In the genomic region with DNA sequence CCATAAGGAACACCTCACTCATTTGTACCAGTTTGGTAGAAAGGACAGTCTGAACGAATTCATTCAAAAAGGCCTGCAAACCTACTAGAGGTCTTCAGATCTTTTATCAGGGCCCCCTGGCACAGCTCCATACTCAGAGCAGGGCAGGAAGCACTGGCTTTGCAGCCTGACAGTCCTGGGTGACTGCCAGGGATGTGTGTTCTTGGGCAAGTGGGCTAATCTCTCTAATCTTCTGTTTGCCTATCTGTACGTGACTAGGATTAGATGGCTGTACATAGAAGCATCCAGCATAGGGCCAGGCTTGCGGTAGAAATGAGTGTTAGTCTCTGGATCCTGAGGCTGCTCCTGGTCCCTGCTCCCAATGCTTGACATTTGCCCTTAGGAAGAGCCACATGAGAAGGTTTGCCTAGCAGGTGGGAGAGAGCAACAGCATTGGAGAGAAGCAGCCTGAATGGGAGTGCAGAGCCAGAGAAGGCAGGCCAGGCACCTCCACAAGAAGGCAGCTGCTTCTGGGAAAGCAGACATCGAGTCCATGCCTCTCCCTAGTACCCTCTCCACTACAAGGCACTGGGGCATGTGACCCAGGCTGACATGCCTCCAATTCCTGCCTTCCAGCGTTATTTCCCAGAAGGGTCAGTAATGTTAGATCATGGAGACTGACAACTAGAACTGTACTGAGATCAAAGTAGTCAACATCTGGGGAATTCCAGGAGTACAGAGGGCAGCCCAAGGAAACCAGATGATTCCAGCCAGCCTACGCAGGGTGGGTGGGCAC, we compare ENCODE assay signal across 13 cellular contexts. TPM values are rescaled to one million over a fixed set of nuclear protein-coding genes. Genes with fewer than 3 reads are reported as not detected.
DNase-seq lines count a peak whose midpoint lies in the region; ATAC-seq and TF ChIP-seq lines count a peak whose summit lies in the region.
"Had no signal": no experiment of that assay in that cellular context is flagged by ENCODE, and none has a peak within 500 bp of the region (broad histone marks: within the 10 kb centered on the region; RNA-seq: fewer than 3 reads in every experiment).

No MANE protein-coding gene starts in this region.

- no peaks in the 10 kb centered on the region for H3K27me3 Mint-ChIP-seq in CD4-positive, CD25-positive, alpha-beta regulatory T cell
- no peaks in the 10 kb centered on the region for H3K27me3 Mint-ChIP-seq in CD8-positive, alpha-beta memory T cell
- no peaks in the 10 kb centered on the region for H3K27me3 Mint-ChIP-seq in T-cell
- H3K27me3 Mint-ChIP-seq in endothelial cell (ENCODE audit: unreplicated experiment): no peaks in the 10 kb centered on the region
- H3K27me3 Mint-ChIP-seq: naive thymus-derived CD8-positive, alpha-beta T cell had no signal

- peak overlapping the region; percentile 88 to 92 (median 88) for H3K27ac Mint-ChIP-seq in CD4-positive, CD25-positive, alpha-beta regulatory T cell
- peak overlapping the region; percentile 67 to 94 (median 86) for H3K27ac Mint-ChIP-seq in CD8-positive, alpha-beta memory T cell
- H3K27ac Mint-ChIP-seq in T-cell: peak overlapping the region; percentile 82 to 88
- no peak overlapping the region for H3K27ac Mint-ChIP-seq in endothelial cell (ENCODE audit: unreplicated experiment)
- H3K27ac Mint-ChIP-seq: WTC11 had no signal

- TF ChIP-seq CTCF in endothelial cell (IDR thresholded peaks at IDR 0.05; ENCODE audit: unreplicated experiment): no peak

- H3K4me1 ChIP-seq in CD4-positive, CD25-positive, alpha-beta regulatory T cell (ENCODE audit: control insufficient read depth, insufficient read depth, low read length, poor library complexity, severe bottlenecking): peaks cover 62% of the 10 kb centered on the region
- peaks cover 62% of the 10 kb centered on the region for H3K4me1 ChIP-seq in CD8-positive, alpha-beta memory T cell (ENCODE audit: insufficient read depth, low read length)
- H3K4me1 ChIP-seq: Caco-2, testis had no signal

- H3K4me3 Mint-ChIP-seq in CD4-positive, CD25-positive, alpha-beta regulatory T cell: peak overlapping the region in 3 of 4 donors; percentile 29 to 80 (median 44)
- H3K4me3 Mint-ChIP-seq in CD8-positive, alpha-beta memory T cell: peak overlapping the region; percentile 75 to 92 (median 89)
- H3K4me3 Mint-ChIP-seq in T-cell: peak overlapping the region in 1 of 3 donors; percentile 61
- H3K4me3 Mint-ChIP-seq in endothelial cell (ENCODE audit: unreplicated experiment): no peak overlapping the region
- H3K4me3 Mint-ChIP-seq: WTC11 had no signal

- H3K9me3 Mint-ChIP-seq in CD4-positive, CD25-positive, alpha-beta regulatory T cell: no peaks in the 10 kb centered on the region
- H3K9me3 Mint-ChIP-seq in CD8-positive, alpha-beta memory T cell: peaks cover 0 to 4% (median 0%) of the 10 kb centered on the region in 5 donors
- H3K9me3 Mint-ChIP-seq in T-cell (peaks cover 0 to 2% (median 0%) of the 10 kb centered on the region in 3 donors), endothelial cell (ENCODE audit: unreplicated experiment) (no peaks in the 10 kb centered on the region)
- H3K9me3 Mint-ChIP-seq: naive thymus-derived CD8-positive, alpha-beta T cell had no signal

- no peak overlapping the region for H3K4me3 ChIP-seq in CD4-positive, CD25-positive, alpha-beta regulatory T cell (ENCODE audit: low read depth, low read length)
- no peak overlapping the region for H3K4me3 ChIP-seq in CD8-positive, alpha-beta memory T cell (ENCODE audit: low read length)
- H3K4me3 ChIP-seq: testis had no signal

- H3K27me3 ChIP-seq in CD4-positive, CD25-positive, alpha-beta regulatory T cell (ENCODE audit: control insufficient read depth, insufficient read depth, low read length): no peaks in the 10 kb centered on the region
- H3K27me3 ChIP-seq in CD8-positive, alpha-beta memory T cell (ENCODE audit: insufficient read depth, low read length, poor library complexity, severe bottlenecking): no peaks in the 10 kb centered on the region
- H3K27me3 ChIP-seq: testis had no signal

- peaks cover 33% of the 10 kb centered on the region for H3K36me3 ChIP-seq in CD4-positive, CD25-positive, alpha-beta regulatory T cell (ENCODE audit: control insufficient read depth, insufficient read depth, low read length)
- H3K36me3 ChIP-seq in CD8-positive, alpha-beta memory T cell (ENCODE audit: insufficient read depth, low read length): peaks cover 14% of the 10 kb centered on the region

- CTCF ChIA-PET in CD8-positive, alpha-beta memory T cell (lab: Charles Lee): interaction anchor here (1.2 to 16.7 kb wide), 7 partner anchors 11 to 428 kb away, joined by 3 to 295 read pairs (median 6); a partner anchor contains a TSS
- CTCF ChIA-PET in T-cell (lab: Charles Lee): interaction anchor here in 1 of 2 donors (1.0 to 7.9 kb wide), 3 partner anchors 52 to 436 kb away, joined by 4 to 97 read pairs (median 4); no protein-coding TSS in a partner anchor

- ATAC-seq in CD4-positive, CD25-positive, alpha-beta regulatory T cell (ENCODE audit: low read depth in 2 of 2): no peak
- no peak for ATAC-seq in T-cell (replicated peaks in 1 of 4)
- ATAC-seq: WTC11 had no signal

- H3K27ac ChIP-seq in CD4-positive, CD25-positive, alpha-beta regulatory T cell (ENCODE audit: insufficient read depth, low read length, poor library complexity, severe bottlenecking): peak overlapping the region; percentile 39
- H3K27ac ChIP-seq in CD8-positive, alpha-beta memory T cell (ENCODE audit: low read depth, low read length): no peak overlapping the region
- H3K27ac ChIP-seq: testis had no signal

- DNase-seq in CD4-positive, CD25-positive, alpha-beta regulatory T cell: no peak
- no peak for DNase-seq in CD8-positive, alpha-beta memory T cell
- DNase-seq in T-cell: no peak
- peak; percentile 52 to 58 for DNase-seq in lung microvascular endothelial cell (ENCODE audit: low read depth in 2 of 2)
- no peak for DNase-seq in endothelial cell (ENCODE audit: low spot score)
- no peak for DNase-seq in NCI-H2107 (lab: John Stamatoyannopoulos, UW)
- no peak for DNase-seq in SK-N-DZ (ENCODE audit: low spot score)
- DNase-seq: Caco-2, NCI-H146, NCI-H526 treated with DMSO at 0.1 percent for 48 hours, testis had no signal

- POLR2A ChIA-PET in CD8-positive, alpha-beta memory T cell (lab: Charles Lee): interaction anchor here (1.0 to 1.6 kb wide), 5 partner anchors 9 to 136 kb away, joined by 3 to 9 read pairs (median 4); no protein-coding TSS in a partner anchor
- POLR2A ChIA-PET in T-cell (lab: Charles Lee): no interaction called here

- peaks cover 34% of the 10 kb centered on the region for H3K36me3 Mint-ChIP-seq in CD4-positive, CD25-positive, alpha-beta regulatory T cell
- peaks cover 29 to 69% (median 40%) of the 10 kb centered on the region in 3 donors for H3K36me3 Mint-ChIP-seq in CD8-positive, alpha-beta memory T cell
- H3K36me3 Mint-ChIP-seq in T-cell (peaks cover 49% of the 10 kb centered on the region), endothelial cell (ENCODE audit: low read depth, unreplicated experiment) (peaks cover 3% of the 10 kb centered on the region)

- H3K4me1 Mint-ChIP-seq in CD4-positive, CD25-positive, alpha-beta regulatory T cell: peaks cover 29 to 74% (median 55%) of the 10 kb centered on the region in 4 donors
- H3K4me1 Mint-ChIP-seq in CD8-positive, alpha-beta memory T cell: peaks cover 76 to 92% (median 87%) of the 10 kb centered on the region in 3 donors
- H3K4me1 Mint-ChIP-seq in T-cell (peaks cover 46 to 76% (median 61%) of the 10 kb centered on the region in 3 donors), endothelial cell (ENCODE audit: unreplicated experiment) (peaks cover 6% of the 10 kb centered on the region)

- H3K9me3 ChIP-seq in CD4-positive, CD25-positive, alpha-beta regulatory T cell (ENCODE audit: control insufficient read depth in 2 of 2, low read length in 2 of 2): no peaks in the 10 kb centered on the region
- H3K9me3 ChIP-seq in CD8-positive, alpha-beta memory T cell (ENCODE audit: low read length): no peaks in the 10 kb centered on the region
- H3K9me3 ChIP-seq: Caco-2, testis had no signal

RNA-seq across cellular contexts. Expression of a gene that starts 1.0 kb away (rescaled TPM):
- 23.7 TPM for total RNA-seq in CD4-positive, CD25-positive, alpha-beta regulatory T cell
- polyA plus RNA-seq in CD4-positive, CD25-positive, alpha-beta regulatory T cell: 10 to 100 TPM; 23.7 to 40.3 (median 30.0) TPM
- total RNA-seq in CD8-positive, alpha-beta memory T cell: 1 to 10 TPM; 5.8 to 5.9 TPM
- polyA plus RNA-seq in CD8-positive, alpha-beta memory T cell: 70.8 TPM
- total RNA-seq in T-cell (10 to 100 TPM in 1 of 5 donors, 1 to 10 TPM in 4; 2.0 to 14.7 (median 3.7) TPM), lung microvascular endothelial cell (not detected in 2 replicates), endothelial cell (ENCODE audit: unreplicated experiment) (not detected)
- polyA plus RNA-seq in SK-N-DZ (2014; cell fraction: cytosol; rRNA removed): not detected in 2 replicates
- polyA plus RNA-seq in SK-N-DZ (2014; cell fraction: nucleus; rRNA removed): not detected in 2 replicates
- total RNA-seq: Caco-2, WTC11 had no signal

RNA-seq across cellular contexts. Expression of a gene that starts 53.4 kb away (rescaled TPM):
- 42.5 TPM for total RNA-seq in CD4-positive, CD25-positive, alpha-beta regulatory T cell
- polyA plus RNA-seq in CD4-positive, CD25-positive, alpha-beta regulatory T cell: 1 to 10 TPM; 2.1 to 3.3 (median 2.4) TPM
- total RNA-seq in CD8-positive, alpha-beta memory T cell: 10 to 100 TPM; 13.4 to 13.7 TPM
- polyA plus RNA-seq in CD8-positive, alpha-beta memory T cell: 11.0 TPM
- 10 to 100 TPM; 24.6 to 46.3 (median 35.0) TPM for total RNA-seq in T-cell
- total RNA-seq in lung microvascular endothelial cell: 9.6 and 11.5 TPM in 2 replicates
- 13.8 TPM for total RNA-seq in endothelial cell (ENCODE audit: unreplicated experiment)
- polyA plus RNA-seq in SK-N-DZ (2014; cell fraction: cytosol; rRNA removed): 1.8 TPM in 2 replicates
- 2.8 and 4.5 TPM in 2 replicates for polyA plus RNA-seq in SK-N-DZ (2014; cell fraction: nucleus; rRNA removed)

RNA-seq across cellular contexts. Expression of a gene that starts 55.9 kb away (rescaled TPM):
- total RNA-seq in CD4-positive, CD25-positive, alpha-beta regulatory T cell: not detected
- 10 to 100 TPM in 3 of 4 donors, 1 to 10 TPM in 1; 5.6 to 16.7 (median 11.3) TPM for polyA plus RNA-seq in CD4-positive, CD25-positive, alpha-beta regulatory T cell
- 1 to 10 TPM; 7.3 to 8.3 TPM for total RNA-seq in CD8-positive, alpha-beta memory T cell
- 1.4 TPM for polyA plus RNA-seq in CD8-positive, alpha-beta memory T cell
- total RNA-seq in T-cell (10 to 100 TPM in 1 of 5 donors, 1 to 10 TPM in 4; 2.1 to 10.0 (median 4.2) TPM), lung microvascular endothelial cell (not detected in 2 replicates), endothelial cell (ENCODE audit: unreplicated experiment) (not detected)
- polyA plus RNA-seq in SK-N-DZ (2014; cell fraction: cytosol; rRNA removed): not detected in 2 replicates
- polyA plus RNA-seq in SK-N-DZ (2014; cell fraction: nucleus; rRNA removed): not detected in 2 replicates
- total RNA-seq: Caco-2, WTC11 had no signal

Comparison
In these comparisons a context has a peak if more than half of its experiments do, and no peak if none do; other contexts are left out.
1. DNase-seq: peak in lung microvascular endothelial cell (2 of 2); none in CD4-positive, CD25-positive, alpha-beta regulatory T cell (0 of 3), CD8-positive, alpha-beta memory T cell (0 of 5), T-cell (0 of 34), endothelial cell (single experiment), NCI-H2107 (single experiment) and SK-N-DZ (single experiment).